Comparison of ENCODE assay signal across 25 cellular contexts in the genomic region with DNA sequence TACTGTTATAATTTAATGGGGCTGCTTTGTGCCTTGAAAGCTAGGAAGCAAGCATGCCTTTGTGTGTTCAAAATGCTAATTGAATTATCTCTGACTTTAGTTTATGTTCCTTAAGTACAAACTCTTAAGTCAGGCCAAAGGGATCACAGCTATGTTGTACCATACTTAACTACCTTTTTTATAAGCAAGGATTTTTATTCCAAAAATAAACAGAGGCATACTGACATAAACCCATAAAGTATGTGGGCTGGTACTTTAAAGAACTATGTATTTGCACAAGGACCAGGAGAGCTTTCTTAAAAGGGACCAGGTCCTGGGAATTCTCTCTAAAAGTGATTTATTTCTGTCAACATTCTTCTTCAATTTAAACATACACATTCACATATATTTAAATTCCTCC.
"Had no signal": no experiment of that assay in that cellular context is flagged by ENCODE, and none has a peak within 500 bp of the region (broad histone marks: within the 10 kb centered on the region; RNA-seq: fewer than 3 reads in every experiment).

No MANE protein-coding gene starts in this region.

- H3K27ac Mint-ChIP-seq: activated CD4-positive, alpha-beta T cell treated with anti-CD3 and anti-CD28 coated beads for 36 hours; activated CD8-positive, alpha-beta T cell treated with anti-CD3 and anti-CD28 coated beads, Interleukin-2, amount 10 ng/mL, durations not matched to agents 7 days and 5 days; activated naive CD8-positive, alpha-beta T cell treated with anti-CD3 and anti-CD28 coated beads, Interleukin-2, amount 10 ng/mL, durations not matched to agents 7 days and 5 days; IgD-negative memory B cell had no signal

- H3K4me1 ChIP-seq: body of pancreas had no signal

- H3K27me3 ChIP-seq: body of pancreas had no signal

- H3K4me3 ChIP-seq: body of pancreas had no signal

- H3K4me1 Mint-ChIP-seq: activated CD4-positive, alpha-beta T cell treated with anti-CD3 and anti-CD28 coated beads for 36 hours; activated naive CD8-positive, alpha-beta T cell treated with anti-CD3 and anti-CD28 coated beads, Interleukin-2, amount 10 ng/mL, durations not matched to agents 7 days and 5 days; central memory CD8-positive, alpha-beta T cell; IgD-negative memory B cell had no signal

- ATAC-seq: activated CD4-positive, alpha-beta T cell treated with anti-CD3 and anti-CD28 coated beads for 36 hours; activated CD8-positive, alpha-beta T cell treated with anti-CD3 and anti-CD28 coated beads, Interleukin-2, amount 10 ng/mL, durations not matched to agents 7 days and 5 days; body of pancreas; Panc1; Right ventricle myocardium inferior had no signal

- DNase-seq: activated CD4-positive, alpha-beta T cell treated with anti-CD3 and anti-CD28 coated beads for 36 hours; activated CD4-positive, alpha-beta T cell treated with anti-CD3 and anti-CD28 coated beads, Interleukin-2, amount 50 U/mL, for 1 hour; activated CD8-positive, alpha-beta memory T cell treated with anti-CD3 and anti-CD28 coated beads, Interleukin-2, amount 50 U/mL, for 48 hours; activated CD8-positive, alpha-beta T cell treated with anti-CD3 and anti-CD28 coated beads, Interleukin-2, amount 10 ng/mL, durations not matched to agents 7 days and 5 days; activated naive CD4-positive, alpha-beta T cell treated with anti-CD3 and anti-CD28 coated beads, Interleukin-2, amount 50 U/mL, for 16 hours; activated naive CD8-positive, alpha-beta T cell treated with anti-CD3 and anti-CD28 coated beads, Interleukin-2, amount 10 ng/mL, durations not matched to agents 7 days and 5 days; activated T-cell treated with anti-CD3 and anti-CD28 coated beads, Interleukin-2, amount 50 U/mL, for 1 hour; aorta; body of pancreas; KG1; NCI-H1092; NCI-H1417; NCI-H1930; NCI-H2171; NCI-H226; NCI-H526; NCI-H774; RPMI8226; T-helper 2 cell; T1000; WERI-Rb-1 had no signal

- H3K9me3 ChIP-seq: body of pancreas had no signal

- H3K9me3 Mint-ChIP-seq: activated naive CD8-positive, alpha-beta T cell treated with anti-CD3 and anti-CD28 coated beads, Interleukin-2, amount 10 ng/mL, durations not matched to agents 7 days and 5 days had no signal

- H3K27ac ChIP-seq: body of pancreas, WERI-Rb-1 had no signal

- H3K36me3 Mint-ChIP-seq: activated naive CD8-positive, alpha-beta T cell treated with anti-CD3 and anti-CD28 coated beads, Interleukin-2, amount 10 ng/mL, durations not matched to agents 7 days and 5 days; IgD-negative memory B cell had no signal

- H3K4me3 Mint-ChIP-seq: activated CD4-positive, alpha-beta T cell treated with anti-CD3 and anti-CD28 coated beads for 36 hours; activated CD8-positive, alpha-beta T cell treated with anti-CD3 and anti-CD28 coated beads, Interleukin-2, amount 10 ng/mL, durations not matched to agents 7 days and 5 days; activated naive CD8-positive, alpha-beta T cell treated with anti-CD3 and anti-CD28 coated beads, Interleukin-2, amount 10 ng/mL, durations not matched to agents 7 days and 5 days; central memory CD8-positive, alpha-beta T cell; IgD-negative memory B cell had no signal

- H3K27me3 Mint-ChIP-seq: activated CD4-positive, alpha-beta T cell treated with anti-CD3 and anti-CD28 coated beads for 36 hours; activated naive CD8-positive, alpha-beta T cell treated with anti-CD3 and anti-CD28 coated beads, Interleukin-2, amount 10 ng/mL, durations not matched to agents 7 days and 5 days; central memory CD8-positive, alpha-beta T cell; IgD-negative memory B cell had no signal

- H3K36me3 ChIP-seq: WERI-Rb-1 had no signal
